ENCODE assay signal across 8 cellular contexts in genomic region chr1:150235852-150236613, GRCh38.
A peak's percentile ranks its signal among the peaks of the same experiment; 100 is the strongest.
DNase-seq lines count a peak whose midpoint lies in the region; ATAC-seq and TF ChIP-seq lines count a peak whose summit lies in the region.

Gene ANP32E, minus strand, starts transcription at chr1:150236112. Its CDS starts 326 bp downstream, at chr1:150235786.

- peaks cover 15% of the 10 kb centered on the region for H3K36me3 Mint-ChIP-seq in central memory CD8-positive, alpha-beta T cell (ENCODE audit: insufficient read depth)

- H3K4me3 ChIP-seq in AG10803 (ENCODE audit: low read length): peak within 1 kb of the TSS; percentile 89

- DNase-seq in AG10803 (ENCODE audit: low read depth) (peak; percentile 100), NCI-H446 (lab: John Stamatoyannopoulos, UW) (peak; percentile 99), iris pigment epithelial cell (ENCODE audit: low read depth) (peak; percentile 100)
- peak; percentile 90 for DNase-seq in activated CD4-positive, CD25-positive, alpha-beta regulatory T cell treated with anti-CD3 and anti-CD28 coated beads, Interleukin-2, amount 50 U/mL, for 16 hours (ENCODE audit: low read depth, low spot score)
- peak; percentile 80 to 96 for DNase-seq in central memory CD8-positive, alpha-beta T cell (ENCODE audit: low spot score in 2 of 2)
- DNase-seq in stimulated activated CD4-positive, alpha-beta T cell treated with anti-CD3 and anti-CD28 coated beads, Interleukin-12 subunit alpha, Interleukin-12 subunit beta, amount 100 ng/mL, for 24 hours (ENCODE audit: low read depth in 2 of 2): peak; percentile 81 to 91

- ATAC-seq in GM19035 (IDR thresholded peaks at IDR 0.05; ENCODE audit: unreplicated experiment): peak; percentile 88
- ATAC-seq in HG03354 (IDR thresholded peaks at IDR 0.05; ENCODE audit: poor library complexity, severe bottlenecking, unreplicated experiment): peak; percentile 87
- peak; percentile 89 for ATAC-seq in central memory CD8-positive, alpha-beta T cell (replicated peaks; ENCODE audit: extremely low read depth, poor library complexity, severe bottlenecking)

- peaks cover 20% of the 10 kb centered on the region for H3K4me1 Mint-ChIP-seq in central memory CD8-positive, alpha-beta T cell

- peak; percentile 18; the same call in 1 of the 2 replicates for TF ChIP-seq CTCF in AG10803 (conservative IDR thresholded peaks at IDR 0.05; ENCODE audit: low read length)

- H3K9me3 Mint-ChIP-seq in central memory CD8-positive, alpha-beta T cell: no peaks in the 10 kb centered on the region

- H3K4me3 Mint-ChIP-seq in central memory CD8-positive, alpha-beta T cell: no peak within 1 kb of the TSS

- no peak within 1 kb of the TSS for H3K27ac Mint-ChIP-seq in central memory CD8-positive, alpha-beta T cell (ENCODE audit: low read depth)

- H3K27me3 Mint-ChIP-seq in central memory CD8-positive, alpha-beta T cell: no peaks in the 10 kb centered on the region

Comparison
In these comparisons a context has a peak if more than half of its experiments do, and no peak if none do; other contexts are left out.
1. Peak in every context shown above with its lines: DNase-seq, ATAC-seq and H3K4me3 ChIP-seq.